Comparison of ENCODE assay signal across 12 cellular contexts in the genomic region with DNA sequence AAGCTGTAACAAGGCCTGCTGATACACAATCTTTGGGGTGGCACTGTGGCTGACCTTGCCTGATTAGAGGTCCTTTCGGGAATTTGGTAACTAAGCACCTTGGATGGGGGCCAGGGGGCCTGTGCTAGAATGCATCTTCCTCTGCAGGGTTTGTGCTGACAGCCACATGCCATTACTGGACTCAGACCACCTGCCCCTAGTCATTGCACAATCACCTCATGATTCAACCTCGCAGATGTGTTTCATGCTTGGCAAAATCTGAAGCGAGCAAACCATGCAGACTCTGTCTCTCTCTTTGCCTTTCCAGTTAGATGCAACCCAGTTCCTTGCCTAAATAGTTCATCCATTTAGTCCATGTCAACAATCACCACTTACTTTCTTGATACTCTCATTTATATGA.
DNase-seq lines count a peak whose midpoint lies in the region; ATAC-seq and TF ChIP-seq lines count a peak whose summit lies in the region.
"Had no signal": no experiment of that assay in that cellular context is flagged by ENCODE, and none has a peak within 500 bp of the region (broad histone marks: within the 10 kb centered on the region; RNA-seq: fewer than 3 reads in every experiment).

No MANE protein-coding gene starts in this region.

- H2AFZ ChIP-seq in osteoblast (ENCODE audit: low read length) = no peak overlapping the region
- H2AFZ ChIP-seq: GM23338 had no signal

- H3K9me3 Mint-ChIP-seq in nephron progenitor cell (no peaks in the 10 kb centered on the region), osteocyte (ENCODE audit: unreplicated experiment) (no peaks in the 10 kb centered on the region)
- no peaks in the 10 kb centered on the region for H3K9me3 Mint-ChIP-seq in stimulated activated effector memory CD8-positive, alpha-beta T cell treated with anti-CD3 and anti-CD28 coated beads, Interleukin-12 subunit alpha, Interleukin-12 subunit beta, amount 100 ng/mL, for 72 hours
- H3K9me3 Mint-ChIP-seq: GM23338, neural crest cell had no signal

- H3K4me3 Mint-ChIP-seq in nephron progenitor cell = no peak overlapping the region
- H3K4me3 Mint-ChIP-seq in stimulated activated effector memory CD8-positive, alpha-beta T cell treated with anti-CD3 and anti-CD28 coated beads, Interleukin-12 subunit alpha, Interleukin-12 subunit beta, amount 100 ng/mL, for 72 hours = no peak overlapping the region
- H3K4me3 Mint-ChIP-seq in osteocyte (ENCODE audit: unreplicated experiment) = no peak overlapping the region
- H3K4me3 Mint-ChIP-seq: GM23338, neural crest cell had no signal

- no peak for TF ChIP-seq CTCF in fibroblast of the aortic adventitia (IDR thresholded peaks at IDR 0.05; ENCODE audit: insufficient read depth, low read length)
- TF ChIP-seq CTCF in osteoblast (IDR thresholded peaks at IDR 0.05; ENCODE audit: extremely low read depth, low read depth, low read length) = no peak
- no peak for TF ChIP-seq CTCF in nephron progenitor cell (IDR thresholded peaks at IDR 0.05)
- TF ChIP-seq CTCF in osteocyte (IDR thresholded peaks at IDR 0.05) = no peak

- peaks cover 30% of the 10 kb centered on the region for H3K27me3 Mint-ChIP-seq in nephron progenitor cell (ENCODE audit: low read depth, poor library complexity)
- H3K27me3 Mint-ChIP-seq in osteocyte (ENCODE audit: unreplicated experiment) = no peaks in the 10 kb centered on the region

- H3K4me1 Mint-ChIP-seq in nephron progenitor cell = peaks cover 27% of the 10 kb centered on the region
- H3K4me1 Mint-ChIP-seq in stimulated activated effector memory CD8-positive, alpha-beta T cell treated with anti-CD3 and anti-CD28 coated beads, Interleukin-12 subunit alpha, Interleukin-12 subunit beta, amount 100 ng/mL, for 72 hours = no peaks in the 10 kb centered on the region
- peaks cover 32% of the 10 kb centered on the region for H3K4me1 Mint-ChIP-seq in osteocyte (ENCODE audit: unreplicated experiment)
- H3K4me1 Mint-ChIP-seq: GM23338 had no signal

- WGBS in aorta, 2 donors = 94 to 95% methylated on average over 3 of the region's 3 CpGs

- no peaks in the 10 kb centered on the region for H3K79me2 ChIP-seq in osteoblast (ENCODE audit: insufficient read depth, low read length)

- H3K4me1 ChIP-seq in osteoblast (ENCODE audit: insufficient read depth, low read length) = peaks cover 14% of the 10 kb centered on the region
- H3K4me1 ChIP-seq in aorta (ENCODE audit: control insufficient read depth in 1 of 2, insufficient read depth in 2 of 2, low read length in 2 of 2) = no peaks in the 10 kb centered on the region

- intact Hi-C loops in aorta (cut with DNase I) = no loop called here

- H3K27ac Mint-ChIP-seq in nephron progenitor cell = no peak overlapping the region
- H3K27ac Mint-ChIP-seq in stimulated activated effector memory CD8-positive, alpha-beta T cell treated with anti-CD3 and anti-CD28 coated beads, Interleukin-12 subunit alpha, Interleukin-12 subunit beta, amount 100 ng/mL, for 72 hours = no peak overlapping the region
- no peak overlapping the region for H3K27ac Mint-ChIP-seq in osteocyte (ENCODE audit: unreplicated experiment)

- H3K36me3 Mint-ChIP-seq in nephron progenitor cell (ENCODE audit: low read depth) (no peaks in the 10 kb centered on the region), osteocyte (ENCODE audit: unreplicated experiment) (no peaks in the 10 kb centered on the region)
- H3K36me3 Mint-ChIP-seq in stimulated activated effector memory CD8-positive, alpha-beta T cell treated with anti-CD3 and anti-CD28 coated beads, Interleukin-12 subunit alpha, Interleukin-12 subunit beta, amount 100 ng/mL, for 72 hours = no peaks in the 10 kb centered on the region

- H3K27me3 ChIP-seq in osteoblast (ENCODE audit: insufficient read depth, low read length) (peaks cover 31% of the 10 kb centered on the region), aorta (ENCODE audit: control insufficient read depth in 1 of 2, insufficient read depth in 2 of 2, low read length in 1 of 2) (no peaks in the 10 kb centered on the region)

- H3K36me3 ChIP-seq in osteoblast (ENCODE audit: insufficient read depth, low read length) (no peaks in the 10 kb centered on the region), aorta (ENCODE audit: control insufficient read depth in 1 of 2, insufficient read depth in 2 of 2, low read length in 1 of 2) (no peaks in the 10 kb centered on the region)

- no peak overlapping the region for H3K4me3 ChIP-seq in fibroblast of the aortic adventitia (ENCODE audit: low read depth, low read length)
- no peak overlapping the region for H3K4me3 ChIP-seq in osteoblast (ENCODE audit: insufficient read depth, low read length)
- no peak overlapping the region for H3K4me3 ChIP-seq in aorta (ENCODE audit: low read length in 2 of 2)
- H3K4me3 ChIP-seq: GM23338 had no signal

- no peaks in the 10 kb centered on the region for H4K20me1 ChIP-seq in osteoblast (ENCODE audit: insufficient read depth, low read length)

- DNase-seq in GM03348 (ENCODE audit: low spot score) (peak; percentile 37), OCI-M1 (lab: John Stamatoyannopoulos, UW) (peak; percentile 5), fibroblast of the aortic adventitia (ENCODE audit: low read depth) (peak; percentile 73), osteoblast (ENCODE audit: insufficient read length, low spot score, missing footprints) (peak; percentile 55), nephron progenitor cell (no peak), aorta (no peak), osteocyte (ENCODE audit: extremely low spot score, unreplicated experiment) (no peak)
- DNase-seq in stimulated activated effector memory CD8-positive, alpha-beta T cell treated with anti-CD3 and anti-CD28 coated beads, Interleukin-12 subunit alpha, Interleukin-12 subunit beta, amount 100 ng/mL, for 72 hours (ENCODE audit: low spot score in 2 of 2) = no peak
- DNase-seq: activated T-cell treated with anti-CD3 and anti-CD28 coated beads, Interleukin-2, amount 50 U/mL, for 1 hour had no signal

- no peak overlapping the region for H3K27ac ChIP-seq in osteoblast (ENCODE audit: low read depth, low read length)
- no peak overlapping the region for H3K27ac ChIP-seq in aorta (ENCODE audit: low read depth in 1 of 2, low read length in 2 of 2)
- H3K27ac ChIP-seq: VCaP had no signal

- no peaks in the 10 kb centered on the region for H3K9me3 ChIP-seq in osteoblast (ENCODE audit: low read depth, low read length)
- H3K9me3 ChIP-seq in aorta (ENCODE audit: control insufficient read depth, low read length) = no peaks in the 10 kb centered on the region

- ATAC-seq in stimulated activated effector memory CD8-positive, alpha-beta T cell treated with anti-CD3 and anti-CD28 coated beads, Interleukin-12 subunit alpha, Interleukin-12 subunit beta, amount 100 ng/mL, for 72 hours = no peak
- ATAC-seq in aorta (ENCODE audit: low FRiP score) = no peak
- ATAC-seq: GM23338 had no signal

- no peak overlapping the region for H3K4me2 ChIP-seq in osteoblast (ENCODE audit: insufficient read depth, low read length)
- H3K4me2 ChIP-seq: GM23338 had no signal

Comparison
In these comparisons a context has a peak if more than half of its experiments do, and no peak if none do; other contexts are left out.
1. DNase-seq: peak in GM03348 (single experiment), OCI-M1 (single experiment), fibroblast of the aortic adventitia (single experiment) and osteoblast (single experiment); none in nephron progenitor cell (single experiment), stimulated activated effector memory CD8-positive, alpha-beta T cell treated with anti-CD3 and anti-CD28 coated beads, Interleukin-12 subunit alpha, Interleukin-12 subunit beta, amount 100 ng/mL, for 72 hours (0 of 2), aorta (0 of 2) and osteocyte (single experiment).